In genomic region chr2:200469708-200470600, GRCh38 we compare ENCODE assay signal across 14 cellular contexts. TPM values are rescaled to one million over a fixed set of nuclear protein-coding genes. Genes with fewer than 3 reads are reported as not detected.
DNase-seq lines count a peak whose midpoint lies in the region; ATAC-seq and TF ChIP-seq lines count a peak whose summit lies in the region.
"Had no signal": no experiment of that assay in that cellular context is flagged by ENCODE, and none has a peak within 500 bp of the region (broad histone marks: within the 10 kb centered on the region; RNA-seq: fewer than 3 reads in every experiment).

No MANE protein-coding gene starts in this region.

- TF ChIP-seq EP300 in gastroesophageal sphincter (IDR thresholded peaks at IDR 0.05) = no peak

- H3K4me3 ChIP-seq in gastroesophageal sphincter (no peak overlapping the region), uterus (no peak overlapping the region)

- H3K27me3 Mint-ChIP-seq in activated T-cell treated with anti-CD3 and anti-CD28 coated beads, Interleukin-2, amount 50 U/mL, for 72 hours (ENCODE audit: low read depth) = no peaks in the 10 kb centered on the region
- H3K27me3 Mint-ChIP-seq in activated T-cell treated with anti-CD3 and anti-CD28 coated beads, Interleukin-2, amount 50 U/mL, for 24 hours = no peaks in the 10 kb centered on the region
- H3K27me3 Mint-ChIP-seq: naive thymus-derived CD8-positive, alpha-beta T cell had no signal

- peaks cover 52% of the 10 kb centered on the region for H3K4me1 Mint-ChIP-seq in activated T-cell treated with anti-CD3 and anti-CD28 coated beads, Interleukin-2, amount 50 U/mL, for 72 hours (ENCODE audit: low read depth)
- peaks cover 57% of the 10 kb centered on the region for H3K4me1 Mint-ChIP-seq in activated T-cell treated with anti-CD3 and anti-CD28 coated beads, Interleukin-2, amount 50 U/mL, for 24 hours (ENCODE audit: low read depth)

- no peak for DNase-seq in activated T-cell treated with anti-CD3 and anti-CD28 coated beads, Interleukin-2, amount 50 U/mL, for 72 hours
- DNase-seq in activated T-cell treated with anti-CD3 and anti-CD28 coated beads, Interleukin-2, amount 50 U/mL, for 24 hours = no peak
- DNase-seq in myocyte (ENCODE audit: low read depth) (peak; percentile 62), uterus (peak; percentile 40 to 58), mesenteric fat pad (ENCODE audit: low spot score) (no peak)
- DNase-seq: ACHN; activated CD8-positive, alpha-beta memory T cell treated with anti-CD3 and anti-CD28 coated beads for 24 hours; naive thymus-derived CD8-positive, alpha-beta T cell; stimulated activated naive CD4-positive, alpha-beta T cell had no signal

- H3K36me3 Mint-ChIP-seq in activated T-cell treated with anti-CD3 and anti-CD28 coated beads, Interleukin-2, amount 50 U/mL, for 72 hours (ENCODE audit: insufficient read depth in 2 of 2) = peaks cover 0 to 2% of the 10 kb centered on the region in 2 donors
- peaks cover 10% of the 10 kb centered on the region for H3K36me3 Mint-ChIP-seq in activated T-cell treated with anti-CD3 and anti-CD28 coated beads, Interleukin-2, amount 50 U/mL, for 24 hours (ENCODE audit: low read depth)

- H3K9me3 ChIP-seq in gastroesophageal sphincter = no peaks in the 10 kb centered on the region
- no peaks in the 10 kb centered on the region for H3K9me3 ChIP-seq in uterus

- ATAC-seq in activated T-cell treated with anti-CD3 and anti-CD28 coated beads, Interleukin-2, amount 50 U/mL, for 72 hours (replicated peaks in 1 of 2) = no peak
- ATAC-seq in gastroesophageal sphincter = no peak
- ATAC-seq in GM18861 (IDR thresholded peaks at IDR 0.05; ENCODE audit: unreplicated experiment) = no peak
- ATAC-seq in HG03135 (IDR thresholded peaks at IDR 0.05; ENCODE audit: unreplicated experiment) = no peak
- ATAC-seq: activated naive CD4-positive, alpha-beta T cell treated with anti-CD3 and anti-CD28 coated beads, Interleukin-2, amount 50 U/mL, for 72 hours; naive thymus-derived CD8-positive, alpha-beta T cell had no signal

- H3K36me3 ChIP-seq in gastroesophageal sphincter = peaks cover 0 to 77% of the 10 kb centered on the region in 2 donors
- no peaks in the 10 kb centered on the region for H3K36me3 ChIP-seq in uterus

- TF ChIP-seq POLR2A in gastroesophageal sphincter (IDR thresholded peaks at IDR 0.05) (no peak), uterus (IDR thresholded peaks at IDR 0.05) (no peak)

- TF ChIP-seq CTCF in gastroesophageal sphincter (IDR thresholded peaks at IDR 0.05) = no peak
- no peak for TF ChIP-seq CTCF in uterus (IDR thresholded peaks at IDR 0.05)

- no peaks in the 10 kb centered on the region for H3K9me3 Mint-ChIP-seq in activated T-cell treated with anti-CD3 and anti-CD28 coated beads, Interleukin-2, amount 50 U/mL, for 72 hours
- no peaks in the 10 kb centered on the region for H3K9me3 Mint-ChIP-seq in activated T-cell treated with anti-CD3 and anti-CD28 coated beads, Interleukin-2, amount 50 U/mL, for 24 hours
- H3K9me3 Mint-ChIP-seq: activated naive CD4-positive, alpha-beta T cell treated with anti-CD3 and anti-CD28 coated beads, Interleukin-2, amount 50 U/mL, for 72 hours; naive thymus-derived CD8-positive, alpha-beta T cell; T-helper 1 cell treated with Interleukin-12 subunit alpha and Interleukin-12 subunit beta and Interleukin-4 antibody, amounts not matched to agents 30 μg/mL and 1 μg/mL, for 36 hours had no signal

- peaks cover 0 to 37% (median 0%) of the 10 kb centered on the region in 3 donors for H3K4me1 ChIP-seq in gastroesophageal sphincter
- H3K4me1 ChIP-seq in uterus = peaks cover 0 to 5% of the 10 kb centered on the region in 2 donors

- peak overlapping the region in 3 of 4 donors; percentile 46 to 68 (median 52) for H3K27ac ChIP-seq in gastroesophageal sphincter
- peak overlapping the region in 1 of 2 donors; percentile 3 for H3K27ac ChIP-seq in uterus

- H3K27ac Mint-ChIP-seq in activated T-cell treated with anti-CD3 and anti-CD28 coated beads, Interleukin-2, amount 50 U/mL, for 72 hours = peak overlapping the region; percentile 15
- no peak overlapping the region for H3K27ac Mint-ChIP-seq in activated T-cell treated with anti-CD3 and anti-CD28 coated beads, Interleukin-2, amount 50 U/mL, for 24 hours
- H3K27ac Mint-ChIP-seq: T-helper 1 cell treated with Interleukin-12 subunit alpha and Interleukin-12 subunit beta and Interleukin-4 antibody, amounts not matched to agents 30 μg/mL and 1 μg/mL, for 36 hours had no signal

- 47 to 65% methylated on average over 2 to 13 of the region's 16 CpGs for WGBS in gastroesophageal sphincter (ENCODE audit: low coverage in 1 of 2), 2 donors

- intact Hi-C loops in uterus (cut with DNase I; ENCODE audit: low total_unique reads) = no loop called here

- H3K27me3 ChIP-seq in gastroesophageal sphincter (no peaks in the 10 kb centered on the region), uterus (no peaks in the 10 kb centered on the region)

- H3K4me3 Mint-ChIP-seq in activated T-cell treated with anti-CD3 and anti-CD28 coated beads, Interleukin-2, amount 50 U/mL, for 72 hours = no peak overlapping the region
- H3K4me3 Mint-ChIP-seq in activated T-cell treated with anti-CD3 and anti-CD28 coated beads, Interleukin-2, amount 50 U/mL, for 24 hours = no peak overlapping the region
- H3K4me3 Mint-ChIP-seq: T-helper 1 cell treated with Interleukin-12 subunit alpha and Interleukin-12 subunit beta and Interleukin-4 antibody, amounts not matched to agents 30 μg/mL and 1 μg/mL, for 36 hours had no signal

RNA-seq across cellular contexts. Expression of gene KCTD18, which starts 39.9 kb away (rescaled TPM):
- 10 to 100 TPM; 17.0 to 23.5 TPM for total RNA-seq in activated T-cell treated with anti-CD3 and anti-CD28 coated beads, Interleukin-2, amount 50 U/mL, for 72 hours
- 10 to 100 TPM; 23.7 to 33.8 (median 28.8) TPM for total RNA-seq in gastroesophageal sphincter
- total RNA-seq in myocyte = 14.4 and 20.1 TPM in 2 replicates
- 11.7 TPM for polyA plus RNA-seq in myocyte (2012)
- total RNA-seq in uterus = 10 to 100 TPM; 10.5 to 77.4 (median 16.9) TPM
- total RNA-seq in mesenteric fat pad = 11.7 TPM

RNA-seq across cellular contexts. Expression of gene SGO2, which starts 56.1 kb away (rescaled TPM):
- total RNA-seq in activated T-cell treated with anti-CD3 and anti-CD28 coated beads, Interleukin-2, amount 50 U/mL, for 72 hours = 10 to 100 TPM; 36.5 to 38.9 TPM
- total RNA-seq in gastroesophageal sphincter (1 to 10 TPM in 3 of 4 donors, under 1 TPM in 1; 0.62 to 1.8 (median 1.4) TPM), myocyte (3.1 and 7.9 TPM in 2 replicates), uterus (10 to 100 TPM in 1 of 4 donors, 1 to 10 TPM in 3; 1.8 to 12.5 (median 2.3) TPM), mesenteric fat pad (1.5 TPM)
- polyA plus RNA-seq in myocyte (2012) = 0.81 TPM

Comparison
In these comparisons a context has a peak if more than half of its experiments do, and no peak if none do; other contexts are left out.
1. DNase-seq: peak in myocyte (single experiment) and uterus (2 of 2); none in activated T-cell treated with anti-CD3 and anti-CD28 coated beads, Interleukin-2, amount 50 U/mL, for 72 hours (0 of 2), activated T-cell treated with anti-CD3 and anti-CD28 coated beads, Interleukin-2, amount 50 U/mL, for 24 hours (single experiment) and mesenteric fat pad (single experiment).